ENCODE assay signal across 8 cellular contexts in genomic region chr1:117612517-117613248, GRCh38. TPM values are rescaled to one million over a fixed set of nuclear protein-coding genes. Genes with fewer than 3 reads are reported as not detected.
DNase-seq lines count a peak whose midpoint lies in the region; ATAC-seq, FAIRE-seq and TF ChIP-seq lines count a peak whose summit lies in the region.

No MANE protein-coding gene starts in this region.

- H3K18ac ChIP-seq in IMR-90 (ENCODE audit: low read depth, low read length): peak overlapping the region; percentile 81

- peak overlapping the region; percentile 30 for H2BK20ac ChIP-seq in IMR-90 (ENCODE audit: low read depth, low read length)

- peak overlapping the region; percentile 47; the same call in 1 of the 2 replicates for H4K5ac ChIP-seq in IMR-90 (ENCODE audit: low read depth, low read length)

- POLR2A ChIA-PET in A549 (lab: Yijun Ruan, JAX): no interaction called here
- POLR2A ChIA-PET in IMR-90 (lab: Charles Lee; ENCODE audit: unreplicated experiment): no interaction called here
- POLR2A ChIA-PET in activated CD8-positive, alpha-beta T cell treated with anti-CD3 and anti-CD28 coated beads, Interleukin-2, amount 10 ng/mL, durations not matched to agents 7 days and 5 days (lab: Charles Lee): interaction anchor here (1.0 to 1.2 kb wide), 2 partner anchors 16 to 46 kb away, joined by 3 to 4 read pairs; no protein-coding TSS in a partner anchor

- peak overlapping the region; percentile 1; the same call in 1 of the 2 replicates for H3K56ac ChIP-seq in IMR-90 (ENCODE audit: extremely low read depth, insufficient read depth, low read length)

- TF ChIP-seq POLR2A in A549 (IDR thresholded peaks at IDR 0.05; ENCODE audit: low read length): no peak
- no peak for TF ChIP-seq POLR2A in IMR-90 (IDR thresholded peaks at IDR 0.05; ENCODE audit: low read depth, low read length)

- intact Hi-C loops in IMR-90 (cut with micrococcal nuclease): no loop called here

- no peaks in the 10 kb centered on the region for H3K27me3 Mint-ChIP-seq in activated CD8-positive, alpha-beta T cell treated with anti-CD3 and anti-CD28 coated beads, Interleukin-2, amount 10 ng/mL, durations not matched to agents 7 days and 5 days (ENCODE audit: low read depth)

- peak overlapping the region; percentile 55 for H3K4me2 ChIP-seq in A549
- H3K4me2 ChIP-seq in IMR-90 (ENCODE audit: low read depth, low read length): peak overlapping the region; percentile 64

- H3K27ac Mint-ChIP-seq in activated CD8-positive, alpha-beta T cell treated with anti-CD3 and anti-CD28 coated beads, Interleukin-2, amount 10 ng/mL, durations not matched to agents 7 days and 5 days: no peak overlapping the region

- H3K23ac ChIP-seq in IMR-90 (ENCODE audit: low read depth, low read length): peak overlapping the region; percentile 39; the same call in 1 of the 2 replicates

- H3K4me1 ChIP-seq in A549 (peaks cover 14% of the 10 kb centered on the region), IMR-90 (ENCODE audit: control insufficient read depth, insufficient read depth, low read length) (peaks cover 30% of the 10 kb centered on the region)

- no TSS peak for BruUV-seq in IMR-90 (replicated peaks; lab: Mats Ljungman, UMichigan)

- peak overlapping the region in 1 of 2 experiments; percentile 54; a peak in 1 of 4 replicates for H4K8ac ChIP-seq in IMR-90 (ENCODE audit: low read depth in 2 of 2, low read length in 2 of 2)

- no peak for TF ChIP-seq EP300 in A549 (IDR thresholded peaks at IDR 0.05)

- TF ChIP-seq CTCF in A549 (IDR thresholded peaks at IDR 0.05) (no peak), IMR-90 (conservative IDR thresholded peaks at IDR 0.05; ENCODE audit: low read depth, low read length) (no peak)

- dilution Hi-C loops in IMR-90 (cut with HindIII; ENCODE audit: low sequenced_read_pairs, unreplicated experiment): no loop called here

- no peaks in the 10 kb centered on the region for H3K27me3 ChIP-seq in IMR-90 (ENCODE audit: control insufficient read depth, insufficient read depth, low read length)

- DNase-seq in A549 (ENCODE audit: low read depth in 1 of 2, low spot score in 1 of 2): peak; percentile 16 to 32
- DNase-seq in IMR-90: peak; percentile 88
- no peak for DNase-seq in activated CD8-positive, alpha-beta T cell treated with anti-CD3 and anti-CD28 coated beads, Interleukin-2, amount 10 ng/mL, durations not matched to agents 7 days and 5 days
- DNase-seq in iris pigment epithelial cell (ENCODE audit: low read depth): peak; percentile 85
- no peak for DNase-seq in NCI-H187 treated with DMSO at 0.1 percent for 48 hours (lab: John Stamatoyannopoulos, UW)
- DNase-seq in NCI-H2196 treated with DMSO at 0.1 percent for 48 hours (lab: John Stamatoyannopoulos, UW; ENCODE audit: unreplicated experiment): no peak
- no peak for DNase-seq in DMS153 treated with DMSO at 0.1 percent for 48 hours (lab: John Stamatoyannopoulos, UW; ENCODE audit: unreplicated experiment)

- no peaks in the 10 kb centered on the region for H3K9me3 Mint-ChIP-seq in activated CD8-positive, alpha-beta T cell treated with anti-CD3 and anti-CD28 coated beads, Interleukin-2, amount 10 ng/mL, durations not matched to agents 7 days and 5 days (ENCODE audit: insufficient read depth)

- H3K9me1 ChIP-seq in IMR-90 (ENCODE audit: insufficient read depth, low read length): peaks cover 57% of the 10 kb centered on the region

- WGBS in A549 (ENCODE audit: missing lambda C conversion rate): 62% methylated on average over 7 of the region's 7 CpGs
- WGBS in IMR-90 (ENCODE audit: extremely low coverage in 2 of 2, insufficient read length in 1 of 2), 2 experiments: 51% methylated on average over 5 of the region's 7 CpGs; no CpG with 5 or more reads in 1 of the 2 experiments

- no peak overlapping the region; the same call in 1 of the 2 replicates for H3K9ac ChIP-seq in IMR-90 (ENCODE audit: low read depth, low read length)

- in situ Hi-C loops in IMR-90 (cut with MboI; ENCODE audit: low sequenced_read_pairs): no loop called here

- no peak for FAIRE-seq in A549 (lab: Jason Lieb, UNC)

- no peak overlapping the region for H3K4me3 Mint-ChIP-seq in activated CD8-positive, alpha-beta T cell treated with anti-CD3 and anti-CD28 coated beads, Interleukin-2, amount 10 ng/mL, durations not matched to agents 7 days and 5 days

- H3K4ac ChIP-seq in IMR-90 (ENCODE audit: low read depth, low read length): peak overlapping the region; percentile 56

- TF ChIP-seq RAD21 in A549 (conservative IDR thresholded peaks at IDR 0.05 in 1 of 2, IDR thresholded peaks at IDR 0.05 in 1 of 2): no peak
- no peak for TF ChIP-seq RAD21 in IMR-90 (IDR thresholded peaks at IDR 0.05; ENCODE audit: low read length)

- peaks cover 86% of the 10 kb centered on the region for H3K4me1 Mint-ChIP-seq in activated CD8-positive, alpha-beta T cell treated with anti-CD3 and anti-CD28 coated beads, Interleukin-2, amount 10 ng/mL, durations not matched to agents 7 days and 5 days (ENCODE audit: low read depth)

- no peak overlapping the region for H2AK5ac ChIP-seq in IMR-90 (ENCODE audit: low read depth, low read length)

- H3K9me3 ChIP-seq in A549 (no peaks in the 10 kb centered on the region), IMR-90 (ENCODE audit: control insufficient read depth, insufficient read depth, low read length) (no peaks in the 10 kb centered on the region)

- H3K36me3 Mint-ChIP-seq in activated CD8-positive, alpha-beta T cell treated with anti-CD3 and anti-CD28 coated beads, Interleukin-2, amount 10 ng/mL, durations not matched to agents 7 days and 5 days (ENCODE audit: low read depth): peaks cover 77% of the 10 kb centered on the region

- H2BK15ac ChIP-seq in IMR-90 (ENCODE audit: low read depth, low read length): 0 out of 3 replicates have a peak overlapping the region, but pooled peaks have one; percentile 7

- H2AFZ ChIP-seq in IMR-90 (replicated peaks; ENCODE audit: low read length, poor library complexity): no peak overlapping the region

- ATAC-seq in A549: peak; percentile 63 to 78; a peak in 4 of 6 replicates
- peak; percentile 87 for ATAC-seq in IMR-90 (ENCODE audit: low read depth)
- ATAC-seq in activated CD8-positive, alpha-beta T cell treated with anti-CD3 and anti-CD28 coated beads, Interleukin-2, amount 10 ng/mL, durations not matched to agents 7 days and 5 days: peak; percentile 7
- no peak for ATAC-seq in GM18498 (IDR thresholded peaks at IDR 0.05; ENCODE audit: unreplicated experiment)

- no peaks in the 10 kb centered on the region for H3K36me3 ChIP-seq in IMR-90 (ENCODE audit: control insufficient read depth, insufficient read depth, low read length)

- H3K27ac ChIP-seq in A549 (peak overlapping the region; percentile 15 to 71; a peak in 5 of 6 replicates), IMR-90 (ENCODE audit: insufficient read depth, low read length) (peak overlapping the region; percentile 72; the same call in 1 of the 2 replicates)

- H3K14ac ChIP-seq in IMR-90 (replicated peaks; ENCODE audit: low read depth, low read length): peak overlapping the region; percentile 44

- peaks cover 98% of the 10 kb centered on the region; the same call in 1 of the 2 replicates for H4K20me1 ChIP-seq in IMR-90 (ENCODE audit: insufficient read depth, low read length)

- peak overlapping the region; percentile 80 for H2BK5ac ChIP-seq in IMR-90 (ENCODE audit: low read depth, low read length, poor library complexity, severe bottlenecking)

- H4K91ac ChIP-seq in IMR-90 (ENCODE audit: insufficient read depth, low read depth, low read length): 0 out of 2 replicates have a peak overlapping the region, but pooled peaks have one; percentile 4

- H2AK9ac ChIP-seq in IMR-90 (replicated peaks; ENCODE audit: low read depth, low read length, poor library complexity): peak overlapping the region; percentile 18

- H3K79me1 ChIP-seq in IMR-90 (ENCODE audit: low read depth in 1 of 2, low read length in 2 of 2): peaks cover 12 to 90% of the 10 kb centered on the region in 2 experiments; a peak in 3 of 4 replicates

- peak overlapping the region; percentile 59 for H2BK120ac ChIP-seq in IMR-90 (ENCODE audit: low read depth, low read length)

- CTCF ChIA-PET in A549 (lab: Yijun Ruan, JAX) (interaction anchor here (1.2 kb wide), 1 partner anchor 147 kb away, joined by 3 read pairs; no protein-coding TSS in a partner anchor), IMR-90 (lab: Yijun Ruan, JAX) (interaction anchor here (0.8 to 1.6 kb wide), 4 partner anchors 15 to 284 kb away, joined by 3 to 4 read pairs (median 3); no protein-coding TSS in a partner anchor)
- CTCF ChIA-PET in activated CD8-positive, alpha-beta T cell treated with anti-CD3 and anti-CD28 coated beads, Interleukin-2, amount 10 ng/mL, durations not matched to agents 7 days and 5 days (lab: Charles Lee): interaction anchor here (0.9 to 4.2 kb wide), 7 partner anchors 14 to 145 kb away, joined by 3 to 29 read pairs (median 4); no protein-coding TSS in a partner anchor

- H3K4me3 ChIP-seq in A549 (no peak overlapping the region), IMR-90 (ENCODE audit: insufficient read depth, low read depth, low read length) (no peak overlapping the region)

TF ChIP-seq in A549, 52 proteins besides CTCF, POLR2A, EP300 and RAD21:
- TF ChIP-seq MAFK (IDR thresholded peaks at IDR 0.05; ENCODE audit: partially characterized antibody) (peak; percentile 23), RCOR1 (IDR thresholded peaks at IDR 0.05; ENCODE audit: low read depth, low read length) (no peak)

TF ChIP-seq in IMR-90, 13 proteins besides CTCF, POLR2A, EP300 and RAD21:
- TF ChIP-seq RCOR1 (IDR thresholded peaks at IDR 0.05; ENCODE audit: insufficient replicate concordance, low read length) (no peak), NFE2L2 (IDR thresholded peaks at IDR 0.05; ENCODE audit: low read depth, low read length) (peak; percentile 67), FOS (IDR thresholded peaks at IDR 0.05; ENCODE audit: low read depth, low read length) (peak; percentile 36; the same call in 1 of the 2 replicates), MAZ (IDR thresholded peaks at IDR 0.05; ENCODE audit: borderline replicate concordance, low read depth, low read length) (no peak)

RNA-seq across cellular contexts. Expression of gene TENT5C, which starts 6.8 kb away (rescaled TPM):
- polyA plus RNA-seq in A549 (2011; rRNA removed) (0.17 and 0.26 TPM in 2 replicates), A549 (2017; fragmentation: RNase III; extraction: RNeasy Plus Mini Kit Qiagen cat#74134 plus additional on column Dnase treatment) (0.08 to 0.14 TPM (median 0.11 TPM) in 3 replicates), IMR-90 (2012; rRNA removed) (1.2 and 1.5 TPM in 2 replicates)
- 0.03 and 0.05 TPM in 2 replicates for polyA plus RNA-seq in A549 (2012; cell fraction: cytosol; rRNA removed)
- 0.04 and 0.06 TPM in 2 replicates for polyA plus RNA-seq in A549 (2012; cell fraction: nucleus; rRNA removed)
- 0.44 and 0.95 TPM in 2 replicates for polyA minus RNA-seq in A549 (2011; rRNA and poly(A)+ RNA removed)
- total RNA-seq in IMR-90 (2012; rRNA removed): 4.1 and 5.3 TPM in 2 replicates
- polyA plus RNA-seq in IMR-90 (2012; cell fraction: cytosol; rRNA removed): 0.53 and 0.84 TPM in 2 replicates
- polyA plus RNA-seq in IMR-90 (2012; cell fraction: nucleus; rRNA removed; ENCODE audit: low replicate concordance): 0.44 and 1.0 TPM in 2 replicates
- 10 to 100 TPM; 20.7 to 20.8 TPM for total RNA-seq in activated CD8-positive, alpha-beta T cell treated with anti-CD3 and anti-CD28 coated beads, Interleukin-2, amount 10 ng/mL, durations not matched to agents 7 days and 5 days

Comparison
In these comparisons a context has a peak if more than half of its experiments do, and no peak if none do; other contexts are left out.
1. DNase-seq: peak in A549 (2 of 2), IMR-90 (single experiment) and iris pigment epithelial cell (single experiment); none in activated CD8-positive, alpha-beta T cell treated with anti-CD3 and anti-CD28 coated beads, Interleukin-2, amount 10 ng/mL, durations not matched to agents 7 days and 5 days (single experiment), NCI-H187 treated with DMSO at 0.1 percent for 48 hours (single experiment), NCI-H2196 treated with DMSO at 0.1 percent for 48 hours (single experiment) and DMS153 treated with DMSO at 0.1 percent for 48 hours (single experiment).